Comparison of ENCODE assay signal across 9 cellular contexts in the genomic region with DNA sequence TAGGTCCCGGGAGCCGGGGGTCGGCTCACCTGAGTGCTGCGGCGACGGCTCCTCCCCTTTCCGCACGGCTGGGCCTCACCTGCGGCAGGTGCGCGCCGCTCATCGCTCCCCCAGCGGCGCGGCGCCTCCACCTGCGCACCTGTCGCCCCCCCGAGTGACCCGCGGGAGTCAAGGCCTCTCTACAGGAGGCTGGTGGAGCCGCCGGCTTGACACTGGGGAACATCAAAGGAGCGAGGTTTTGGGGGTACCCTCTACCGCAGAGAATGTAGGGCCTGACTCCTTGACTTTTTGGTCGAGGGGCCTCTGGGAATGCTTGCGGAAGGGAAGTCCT. TPM values are rescaled to one million over a fixed set of nuclear protein-coding genes. Genes with fewer than 3 reads are reported as not detected.
DNase-seq lines count a peak whose midpoint lies in the region; ATAC-seq, FAIRE-seq and TF ChIP-seq lines count a peak whose summit lies in the region.
"Had no signal": no experiment of that assay in that cellular context is flagged by ENCODE, and none has a peak within 500 bp of the region (broad histone marks: within the 10 kb centered on the region; RNA-seq: fewer than 3 reads in every experiment).

No MANE protein-coding gene starts in this region.

- H2AFZ ChIP-seq in GM23338, result no peak overlapping the region
- no peak overlapping the region for H2AFZ ChIP-seq in GM12878 (ENCODE audit: control insufficient read depth, low read depth, low read length)

- TF ChIP-seq CTCF in A673 (conservative IDR thresholded peaks at IDR 0.05; ENCODE audit: low read depth, low read length), result no peak
- no peak for TF ChIP-seq CTCF in GM23338 (conservative IDR thresholded peaks at IDR 0.05; ENCODE audit: low read depth in 2 of 2)
- no peak for TF ChIP-seq CTCF in GM12878 (IDR thresholded peaks at IDR 0.05 in 2 of 3, conservative IDR thresholded peaks at IDR 0.05 in 1 of 3; ENCODE audit: control insufficient read depth in 2 of 3, extremely low read depth in 1 of 3, insufficient read depth in 1 of 3, low read depth in 3 of 3, low read length in 3 of 3)
- no peak for TF ChIP-seq CTCF in mesothelial cell of epicardium (IDR thresholded peaks at IDR 0.05; ENCODE audit: unreplicated experiment)

- peak overlapping the region; percentile 62 for H3K4me3 ChIP-seq in A673 (ENCODE audit: low read depth, low read length, poor library complexity, severe bottlenecking)
- peak overlapping the region; percentile 65 for H3K4me3 ChIP-seq in GM23338
- peak overlapping the region; percentile 68; the same call in 1 of the 2 replicates for H3K4me3 ChIP-seq in GM12878

- H3K4me3 Mint-ChIP-seq in GM23338, result peak overlapping the region; percentile 60
- H3K4me3 Mint-ChIP-seq in mesothelial cell of epicardium, result peak overlapping the region; percentile 53

- in situ Hi-C loops in GM12878 (cut with MboI), result no loop called here

- no peak for TF ChIP-seq POLR2A in GM12878 (IDR thresholded peaks at IDR 0.05; ENCODE audit: low read depth, low read length)

- H3K27me3 Mint-ChIP-seq in GM23338 (ENCODE audit: insufficient read depth, low read depth, poor library complexity), result peaks cover 83% of the 10 kb centered on the region
- peaks cover 3% of the 10 kb centered on the region for H3K27me3 Mint-ChIP-seq in mesothelial cell of epicardium (ENCODE audit: low read depth)

- intact Hi-C loops in A673 (cut with micrococcal nuclease; ENCODE audit: unreplicated experiment), result loop anchor here (5.0 kb wide), 2 partner anchors 154 to 309 kb away; no protein-coding TSS in a partner anchor
- intact Hi-C loops in GM12878 (cut with micrococcal nuclease; ENCODE audit: unreplicated experiment), result loop anchor here (10.0 kb wide), 2 partner anchors 316 to 436 kb away; no protein-coding TSS in a partner anchor

- RAD21 ChIA-PET in GM12878 (lab: Charles Lee; ENCODE audit: unreplicated experiment), result interaction anchor here (0.6 to 10.4 kb wide), 10 partner anchors 12 to 839 kb away, joined by 3 to 197 read pairs (median 5); a partner anchor contains a TSS

- peaks cover 17% of the 10 kb centered on the region for H3F3A ChIP-seq in GM23338 (replicated peaks; ENCODE audit: low read depth)

- BruUV-seq in A673 (replicated peaks; lab: Mats Ljungman, UMichigan) (no TSS peak), GM12878 (replicated peaks; lab: Mats Ljungman, UMichigan) (no TSS peak)

- ATAC-seq in GM23338 (peak; percentile 18), GM12878 (no peak), HG03442 (IDR thresholded peaks at IDR 0.05; ENCODE audit: unreplicated experiment) (no peak)

- H3K9me2 ChIP-seq in GM23338 (ENCODE audit: insufficient read depth), result no peaks in the 10 kb centered on the region

- H3K27ac Mint-ChIP-seq in GM23338 (no peak overlapping the region), mesothelial cell of epicardium (no peak overlapping the region)
- H3K27ac Mint-ChIP-seq: activated CD4-positive, alpha-beta memory T cell treated with anti-CD3 and anti-CD28 coated beads for 36 hours had no signal

- H3K4me1 ChIP-seq in A673 (ENCODE audit: insufficient read depth, low read length, poor library complexity, severe bottlenecking) (peaks cover 22% of the 10 kb centered on the region), GM23338 (ENCODE audit: insufficient read depth) (peaks cover 6% of the 10 kb centered on the region; the same call in 1 of the 2 replicates), GM12878 (ENCODE audit: control insufficient read depth, insufficient read depth, low read length) (peaks cover 21% of the 10 kb centered on the region)

- H3K79me2 ChIP-seq in GM23338 (replicated peaks; ENCODE audit: insufficient read depth), result no peaks in the 10 kb centered on the region
- H3K79me2 ChIP-seq in GM12878 (ENCODE audit: control insufficient read depth, insufficient read depth, low read length), result no peaks in the 10 kb centered on the region

- SMC1A ChIA-PET in GM12878 (lab: Charles Lee; ENCODE audit: uncharacterized antibody, unreplicated experiment), result interaction anchor here (1.4 to 9.1 kb wide), 3 partner anchors 12 to 447 kb away, joined by 4 to 116 read pairs (median 10); a partner anchor contains a TSS

- no peak overlapping the region for H3K9ac ChIP-seq in GM12878 (ENCODE audit: control insufficient read depth, insufficient read depth, low read length)

- H3K27me3 ChIP-seq in A673 (replicated peaks; ENCODE audit: insufficient read depth, low read depth, low read length, poor library complexity), result no peaks in the 10 kb centered on the region
- peaks cover 93% of the 10 kb centered on the region for H3K27me3 ChIP-seq in GM23338 (ENCODE audit: insufficient read depth)
- peaks cover 0 to 1% of the 10 kb centered on the region in 2 experiments; a peak in 1 of 4 replicates for H3K27me3 ChIP-seq in GM12878 (replicated peaks in 1 of 2; ENCODE audit: control insufficient read depth in 2 of 2, insufficient read depth in 2 of 2, low read length in 1 of 2)

- H3K36me3 ChIP-seq in A673 (ENCODE audit: insufficient read depth, low read length, poor library complexity, severe bottlenecking) (no peaks in the 10 kb centered on the region), GM23338 (ENCODE audit: insufficient read depth) (no peaks in the 10 kb centered on the region), GM12878 (ENCODE audit: control insufficient read depth in 2 of 2, insufficient read depth in 2 of 2, low read length in 1 of 2) (no peaks in the 10 kb centered on the region)

- H3K4me1 Mint-ChIP-seq in GM23338 (peaks cover 19% of the 10 kb centered on the region), mesothelial cell of epicardium (peaks cover 13% of the 10 kb centered on the region)

- H3K9me3 Mint-ChIP-seq in GM23338 (no peaks in the 10 kb centered on the region; the same call in 2 of the 3 replicates), mesothelial cell of epicardium (no peaks in the 10 kb centered on the region)
- H3K9me3 Mint-ChIP-seq: activated CD4-positive, alpha-beta memory T cell treated with anti-CD3 and anti-CD28 coated beads for 36 hours had no signal

- DNase-seq in A673 (ENCODE audit: low spot score), result no peak
- no peak for DNase-seq in GM23338 (ENCODE audit: low spot score)
- no peak for DNase-seq in GM12878 (ENCODE audit: low read depth, low spot score)
- no peak for DNase-seq in mesothelial cell of epicardium (ENCODE audit: low spot score in 2 of 2, unreplicated experiment in 2 of 2)
- no peak for DNase-seq in epidermal melanocyte (ENCODE audit: insufficient read length, low spot score)
- DNase-seq in SKM-1 treated with dmso at 0.1 percent for 144 hours (lab: John Stamatoyannopoulos, UW; ENCODE audit: unreplicated experiment), result no peak
- DNase-seq in activated naive CD4-positive, alpha-beta T cell treated with anti-CD3 and anti-CD28 coated beads, Interleukin-2, amount 50 U/mL, for 16 hours, result no peak

- no peaks in the 10 kb centered on the region for H3K9me3 ChIP-seq in A673 (ENCODE audit: low read depth, low read length, poor library complexity, severe bottlenecking)
- H3K9me3 ChIP-seq in GM12878 (replicated peaks; ENCODE audit: control insufficient read depth, insufficient read depth, low read length), result no peaks in the 10 kb centered on the region

- no peak for FAIRE-seq in GM12878 (lab: Jason Lieb, UNC)

- TF ChIP-seq RAD21 in GM12878 (IDR thresholded peaks at IDR 0.05; ENCODE audit: insufficient read depth, low read depth, low read length), result no peak

- H4K20me1 ChIP-seq in GM23338 (replicated peaks; ENCODE audit: insufficient read depth), result peaks cover 35% of the 10 kb centered on the region
- H4K20me1 ChIP-seq in GM12878 (ENCODE audit: control insufficient read depth, insufficient read depth), result no peaks in the 10 kb centered on the region

- TF ChIP-seq EP300 in GM12878 (IDR thresholded peaks at IDR 0.05; ENCODE audit: borderline replicate concordance in 1 of 2, control insufficient read depth in 1 of 2, low read depth in 2 of 2, low read length in 2 of 2), result no peak

- H3K4me2 ChIP-seq in GM23338 (peak overlapping the region; percentile 92), GM12878 (ENCODE audit: control insufficient read depth, insufficient read depth) (peak overlapping the region; percentile 98)

- 22% methylated on average over 16 of the region's 28 CpGs for WGBS in GM12878 (ENCODE audit: insufficient coverage, insufficient replicate concordance, low lambda C conversion rate, missing lambda C conversion rate)

- H3K36me3 Mint-ChIP-seq in GM23338 (ENCODE audit: low read depth), result no peaks in the 10 kb centered on the region
- no peaks in the 10 kb centered on the region for H3K36me3 Mint-ChIP-seq in mesothelial cell of epicardium
- H3K36me3 Mint-ChIP-seq: activated CD4-positive, alpha-beta memory T cell treated with anti-CD3 and anti-CD28 coated beads for 36 hours had no signal

- POLR2A ChIA-PET in A673 (lab: Charles Lee; ENCODE audit: low non-redundant PET) (interaction anchor here (0.6 to 1.1 kb wide), 7 partner anchors 10 to 433 kb away, joined by 3 to 5 read pairs (median 3); no protein-coding TSS in a partner anchor), GM12878 (lab: Charles Lee) (interaction anchor here (0.9 to 1.3 kb wide), 7 partner anchors 9 to 446 kb away, joined by 3 to 4 read pairs (median 3); no protein-coding TSS in a partner anchor)

- CTCF ChIA-PET in A673 (lab: Charles Lee), result interaction anchor here (1.0 kb wide), 1 partner anchor 432 kb away, joined by 3 read pairs; no protein-coding TSS in a partner anchor
- CTCF ChIA-PET in GM12878 (lab: Yijun Ruan, JAX), result interaction anchor here (0.6 to 2.2 kb wide), 10 partner anchors 29 to 446 kb away, joined by 3 to 10 read pairs (median 5); no protein-coding TSS in a partner anchor

- H3K27ac ChIP-seq in A673 (ENCODE audit: low read depth, low read length, poor library complexity, severe bottlenecking) (no peak overlapping the region), GM23338 (ENCODE audit: low read depth) (no peak overlapping the region), GM12878 (ENCODE audit: control insufficient read depth, insufficient read depth) (no peak overlapping the region)

RNA-seq across cellular contexts. Expression of a gene that starts 0.5 kb away (rescaled TPM):
- total RNA-seq in A673 (2021), result 12.1 and 14.0 TPM in 2 replicates
- total RNA-seq in GM23338 (2014; rRNA removed; shearing (Covaris generic)), result 0.90 and 1.2 TPM in 2 replicates
- polyA plus RNA-seq in GM23338 (2016; fragmentation: Nextera tagmentation; extraction: Ambion mirVana), result 0.19 and 0.24 TPM in 2 replicates
- 1.3 and 1.4 TPM in 2 replicates for total RNA-seq in GM12878 (2013; cell fraction: nucleolus; rRNA removed)
- 1.4 and 1.7 TPM in 2 replicates for total RNA-seq in GM12878 (2014; rRNA removed)
- total RNA-seq in GM12878 (2014; rRNA removed; fragmentation: Illumina TruSeq; extraction: Trizol), result 0.09 and 0.14 TPM in 2 replicates
- total RNA-seq in GM12878 (2021), result 1.2 TPM in 2 replicates
- not detected for polyA plus RNA-seq in GM12878 (2011; ENCODE audit: low read depth)
- 0.35 and 0.52 TPM in 2 replicates for polyA plus RNA-seq in GM12878 (2011; rRNA removed)
- polyA plus RNA-seq in GM12878 (2011; cell fraction: cytosol; rRNA removed), result 0.49 and 0.57 TPM in 2 replicates
- polyA plus RNA-seq in GM12878 (2011; cell fraction: nucleus; rRNA removed), result 1.2 and 1.7 TPM in 2 replicates
- polyA plus RNA-seq in GM12878 (2012), result 0.22 and 0.31 TPM in 2 replicates
- polyA plus RNA-seq in GM12878 (2014; fragmentation: Illumina TruSeq; extraction: Trizol), result 0.04 TPM in 1 of 2 replicates, not detected in the other
- under 1 TPM; 0.08 to 0.13 TPM for polyA plus RNA-seq in GM12878 (2014; fragmentation: Nextera tagmentation; extraction: Ambion mirVana)
- 0.67 and 1.2 TPM in 2 replicates for polyA plus RNA-seq in GM12878 (2014; rRNA removed)
- under 1 TPM; 0.13 to 0.20 TPM for polyA plus RNA-seq in GM12878 (2016; fragmentation: Nextera tagmentation; extraction: Ambion mirVana)
- 0.15 and 0.36 TPM in 2 replicates for polyA minus RNA-seq in GM12878 (2011; rRNA and poly(A)+ RNA removed)
- polyA minus RNA-seq in GM12878 (2011; cell fraction: cytosol; rRNA and poly(A)+ RNA removed), result 0.83 and 0.94 TPM in 2 replicates
- polyA minus RNA-seq in GM12878 (2011; cell fraction: nucleus; rRNA and poly(A)+ RNA removed), result 2.7 and 4.0 TPM in 2 replicates
- total RNA-seq in mesothelial cell of epicardium, result 31.3 to 34.7 TPM (median 31.9 TPM) in 3 replicates
